ENCODE assay signal across 10 cellular contexts in the genomic region with DNA sequence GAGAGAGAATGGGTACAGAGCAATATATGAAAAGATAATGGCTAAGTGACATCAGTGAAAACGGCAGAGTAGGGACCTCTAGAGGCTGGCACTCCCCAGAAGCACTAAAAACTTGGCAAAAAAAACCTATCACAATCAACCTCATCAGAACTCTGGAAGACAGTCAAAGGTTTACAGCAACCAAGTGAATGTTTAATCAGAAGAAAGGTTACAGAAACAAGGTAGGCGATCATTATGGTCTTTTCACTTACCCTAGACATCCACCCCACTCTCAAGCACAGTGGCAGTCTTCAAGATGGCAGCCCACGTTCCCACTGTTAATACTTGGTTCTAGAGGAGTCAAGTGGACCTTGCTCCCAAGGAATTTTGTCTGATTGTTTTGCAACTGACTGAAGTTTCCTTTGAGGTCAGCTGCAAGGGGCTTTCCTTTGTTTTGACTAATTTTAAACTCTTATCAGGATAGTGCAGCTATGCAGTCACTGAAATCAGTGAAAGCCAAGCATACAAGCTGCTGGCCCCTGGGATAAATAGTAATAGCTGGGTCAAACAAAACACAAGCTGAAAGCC. TPM values are rescaled to one million over a fixed set of nuclear protein-coding genes. Genes with fewer than 3 reads are reported as not detected.
DNase-seq lines count a peak whose midpoint lies in the region; ATAC-seq and TF ChIP-seq lines count a peak whose summit lies in the region.
"Had no signal": no experiment of that assay in that cellular context is flagged by ENCODE, and none has a peak within 500 bp of the region (broad histone marks: within the 10 kb centered on the region; RNA-seq: fewer than 3 reads in every experiment).

No MANE protein-coding gene starts in this region.

- intact Hi-C loops in psoas muscle (cut with DNase I) = no loop called here

- H3K36me3 ChIP-seq in GM06990 (ENCODE audit: control insufficient read depth, insufficient read depth, low read length) = no peaks in the 10 kb centered on the region
- no peaks in the 10 kb centered on the region for H3K36me3 ChIP-seq in KOPT-K1 (ENCODE audit: insufficient read depth, low read length)
- H3K36me3 ChIP-seq in psoas muscle (ENCODE audit: insufficient read depth in 1 of 2, low read depth in 1 of 2) = no peaks in the 10 kb centered on the region

- H3K27me3 ChIP-seq in GM06990 (replicated peaks; ENCODE audit: control insufficient read depth, insufficient read depth, low read length) (no peaks in the 10 kb centered on the region), psoas muscle (ENCODE audit: insufficient read depth in 3 of 3, low read length in 2 of 3) (no peaks in the 10 kb centered on the region)

- ATAC-seq in GM19438 (IDR thresholded peaks at IDR 0.05; ENCODE audit: low read depth, unreplicated experiment) = peak; percentile 50
- ATAC-seq in psoas muscle = no peak

- H3K4me1 ChIP-seq in psoas muscle = no peaks in the 10 kb centered on the region

- H3K4me3 ChIP-seq in GM06990 (replicated peaks; ENCODE audit: low read depth, low read length) (peak overlapping the region; percentile 19; the same call in 1 of the 2 replicates), fibroblast of pulmonary artery (replicated peaks; ENCODE audit: low read depth, low read length) (no peak overlapping the region), psoas muscle (no peak overlapping the region)

- H3K9me3 ChIP-seq in KOPT-K1 (ENCODE audit: insufficient read depth, low read length, poor library complexity, severe bottlenecking) (peaks cover 7% of the 10 kb centered on the region), psoas muscle (no peaks in the 10 kb centered on the region)

- DNase-seq in GM06990 (ENCODE audit: extremely low read depth, insufficient read length) (no peak), fibroblast of pulmonary artery (ENCODE audit: low read depth) (peak; percentile 53), NCI-H524 (lab: John Stamatoyannopoulos, UW) (no peak), ACHN (no peak), DMS53 (lab: John Stamatoyannopoulos, UW) (no peak), psoas muscle (no peak)
- DNase-seq: activated B cell treated with CpG ODN at 0.5 μM for 24 hours, cerebellar nuclear complex had no signal

- TF ChIP-seq CTCF in GM06990 (IDR thresholded peaks at IDR 0.05; ENCODE audit: insufficient read depth, low read length, poor library complexity, severe bottlenecking) (peak; percentile 39), fibroblast of pulmonary artery (IDR thresholded peaks at IDR 0.05; ENCODE audit: low read length, missing control alignments) (no peak), psoas muscle (IDR thresholded peaks at IDR 0.05) (no peak)

- H3K27ac ChIP-seq in KOPT-K1 (ENCODE audit: low read depth, low read length, poor library complexity, severe bottlenecking) (peak overlapping the region; percentile 46), psoas muscle (no peak overlapping the region)

- 68 to 77% (median 74%) methylated on average over 3 of the region's 3 CpGs for WGBS in psoas muscle, 3 donors

- in situ Hi-C loops in ACHN (cut with HindIII; ENCODE audit: low pct_ligation_motif_present, low pct_unique_long_range_greater_than_20kb, low sequenced_read_pairs) = no loop called here

RNA-seq across cellular contexts. Expression of a gene that starts 7.2 kb away (rescaled TPM):
- 10 to 100 TPM; 17.0 to 25.7 (median 22.2) TPM for total RNA-seq in psoas muscle
- polyA plus RNA-seq in psoas muscle = 10 to 100 TPM in 2 of 3 donors, 1 to 10 TPM in 1; 9.2 to 21.6 (median 11.2) TPM
